Comparison of ENCODE assay signal across 25 cellular contexts in genomic region chr17:49903523-49903922, GRCh38. TPM values are rescaled to one million over a fixed set of nuclear protein-coding genes. Genes with fewer than 3 reads are reported as not detected.
DNase-seq lines count a peak whose midpoint lies in the region; ATAC-seq, FAIRE-seq and TF ChIP-seq lines count a peak whose summit lies in the region.
"Had no signal": no experiment of that assay in that cellular context is flagged by ENCODE, and none has a peak within 500 bp of the region (broad histone marks: within the 10 kb centered on the region; RNA-seq: fewer than 3 reads in every experiment).

No MANE protein-coding gene starts in this region.

- no peaks in the 10 kb centered on the region for H4K20me1 ChIP-seq in H1 (replicated peaks in 1 of 2; ENCODE audit: control insufficient read depth in 1 of 2, insufficient read depth in 2 of 2, low read length in 2 of 2)

- FAIRE-seq in H1 (lab: Jason Lieb, UNC), result no peak
- FAIRE-seq: GM12892, GM19239, HTR-8/SVneo had no signal

- no peak overlapping the region; a peak in 1 of 4 replicates for H3K4me2 ChIP-seq in H1 (ENCODE audit: insufficient read depth in 1 of 2, low read depth in 2 of 2, low read length in 2 of 2)

- H3K27ac ChIP-seq in H1 (ENCODE audit: low read depth, low read length) (no peak overlapping the region), breast epithelium (no peak overlapping the region)
- H3K27ac ChIP-seq in CD8-positive, alpha-beta memory T cell (ENCODE audit: low read depth, low read length), result no peak overlapping the region
- H3K27ac ChIP-seq: RWPE1 had no signal

- H3K56ac ChIP-seq in H1 (replicated peaks; ENCODE audit: insufficient read length, low read depth, low read length), result no peak overlapping the region

- CTCF ChIA-PET in H1 (lab: Charles Lee; ENCODE audit: partially characterized antibody), result interaction anchor here (1.4 to 9.0 kb wide), 3 partner anchors 49 to 93 kb away, joined by 3 to 114 read pairs (median 11); partner anchors contain the start of gene DLX3
- CTCF ChIA-PET in CD8-positive, alpha-beta memory T cell (lab: Charles Lee), result interaction anchor here (1.5 kb wide), 1 partner anchor 93 kb away, joined by 4 read pairs; no protein-coding TSS in a partner anchor

- intact Hi-C loops in breast epithelium (cut with DNase I; ENCODE audit: low total_unique reads), result no loop called here

- peak overlapping the region in 2 of 3 experiments; percentile 13 to 51 for H3K4me3 Mint-ChIP-seq in nephron
- no peak overlapping the region for H3K4me3 Mint-ChIP-seq in CD8-positive, alpha-beta memory T cell
- H3K4me3 Mint-ChIP-seq: H9, HFFc6 had no signal

- H2AFZ ChIP-seq in H1 (ENCODE audit: low read length), result no peak overlapping the region

- TF ChIP-seq POLR2A in H1 (IDR thresholded peaks at IDR 0.05; ENCODE audit: control extremely low read depth in 1 of 2, low read depth in 2 of 2, low read length in 2 of 2) (no peak), breast epithelium (IDR thresholded peaks at IDR 0.05) (no peak)

- DNase-seq in H7 (peak; percentile 61), H1 (ENCODE audit: low read depth in 1 of 2, low spot score in 2 of 2) (no peak), SW 1271 (lab: John Stamatoyannopoulos, UW) (no peak), breast epithelium (ENCODE audit: low spot score in 2 of 2) (no peak)
- DNase-seq in CD8-positive, alpha-beta memory T cell, result no peak
- DNase-seq: DMS153, DND-41, H9, HFFc6, KBM-7, MM.1S, NCI-H2029, NCI-H446 treated with DMSO at 0.1 percent for 48 hours, NCI-H526, SHP77 treated with DMSO at 0.1 percent for 48 hours had no signal

- H3K9me3 Mint-ChIP-seq in nephron, result no peaks in the 10 kb centered on the region
- peaks cover 0 to 2% (median 0%) of the 10 kb centered on the region in 5 donors for H3K9me3 Mint-ChIP-seq in CD8-positive, alpha-beta memory T cell
- H3K9me3 Mint-ChIP-seq: H9, HFFc6 had no signal

- H3K4ac ChIP-seq in H1 (replicated peaks; ENCODE audit: insufficient read length, low read depth, low read length), result no peak overlapping the region

- no peak overlapping the region for H3K23ac ChIP-seq in H1 (ENCODE audit: insufficient read length)

- H3K4me1 Mint-ChIP-seq in nephron, result peaks cover 40% of the 10 kb centered on the region
- H3K4me1 Mint-ChIP-seq in CD8-positive, alpha-beta memory T cell, result peaks cover 0 to 1% (median 0%) of the 10 kb centered on the region in 3 donors
- H3K4me1 Mint-ChIP-seq: CD14-positive monocyte had no signal

- H2BK12ac ChIP-seq in H1 (ENCODE audit: low read depth, low read length), result no peak overlapping the region

- no peak overlapping the region for H4K5ac ChIP-seq in H1 (ENCODE audit: insufficient read length, low read depth, low read length)

- TF ChIP-seq CTCF in H1 (IDR thresholded peaks at IDR 0.05; ENCODE audit: control extremely low read depth in 1 of 3, insufficient read depth in 1 of 3, low read depth in 1 of 3, low read length in 3 of 3), result no peak
- TF ChIP-seq CTCF in nephron (IDR thresholded peaks at IDR 0.05; ENCODE audit: unreplicated experiment in 3 of 3), result no peak
- no peak for TF ChIP-seq CTCF in breast epithelium (IDR thresholded peaks at IDR 0.05)

- peak overlapping the region in 1 of 3 experiments; percentile 85 for H3K27ac Mint-ChIP-seq in nephron
- H3K27ac Mint-ChIP-seq in CD8-positive, alpha-beta memory T cell, result no peak overlapping the region
- H3K27ac Mint-ChIP-seq: H9, HFFc6 had no signal

- H3K27me3 ChIP-seq in H7 (ENCODE audit: control insufficient read depth, insufficient read depth, low read length) (peaks cover 74% of the 10 kb centered on the region), H1 (replicated peaks in 1 of 4; ENCODE audit: control insufficient read depth in 3 of 4, extremely low read depth in 1 of 4, insufficient read depth in 3 of 4, low read length in 3 of 4) (peaks cover 5 to 66% (median 57%) of the 10 kb centered on the region in 4 experiments), breast epithelium (peaks cover 0 to 18% of the 10 kb centered on the region in 2 donors)
- peaks cover 52% of the 10 kb centered on the region for H3K27me3 ChIP-seq in CD8-positive, alpha-beta memory T cell (ENCODE audit: insufficient read depth, low read length, poor library complexity, severe bottlenecking)

- peaks cover 7% of the 10 kb centered on the region; the same call in 1 of the 2 replicates for H3K23me2 ChIP-seq in H1 (ENCODE audit: low read depth, low read length)

- no peak for TF ChIP-seq RAD21 in H1 (IDR thresholded peaks at IDR 0.05 in 1 of 2, conservative IDR thresholded peaks at IDR 0.05 in 1 of 2; ENCODE audit: low read depth in 2 of 2, low read length in 2 of 2)

- H3K79me1 ChIP-seq in H1 (ENCODE audit: low read depth, low read length), result no peaks in the 10 kb centered on the region

- no peak overlapping the region for H2BK5ac ChIP-seq in H1 (ENCODE audit: low read depth, low read length)

- H3K9me3 ChIP-seq in H1 (ENCODE audit: insufficient read depth in 2 of 2, low read depth in 1 of 2, low read length in 1 of 2), result no peaks in the 10 kb centered on the region
- H3K9me3 ChIP-seq in CD8-positive, alpha-beta memory T cell (ENCODE audit: low read length), result no peaks in the 10 kb centered on the region
- no peaks in the 10 kb centered on the region for H3K9me3 ChIP-seq in breast epithelium

- H3K27me3 Mint-ChIP-seq in nephron (ENCODE audit: low read depth), result peaks cover 85% of the 10 kb centered on the region
- H3K27me3 Mint-ChIP-seq in CD8-positive, alpha-beta memory T cell, result peaks cover 63 to 88% of the 10 kb centered on the region in 2 donors

- H2BK20ac ChIP-seq in H1 (ENCODE audit: low read length), result no peak overlapping the region; the same call in 1 of the 2 replicates

- POLR2A ChIA-PET in H1 (lab: Charles Lee; ENCODE audit: partially characterized antibody), result interaction anchor here (1.3 kb wide), 1 partner anchor 8 kb away, joined by 4 read pairs; no protein-coding TSS in a partner anchor
- POLR2A ChIA-PET in CD8-positive, alpha-beta memory T cell (lab: Charles Lee), result no interaction called here

- no peak overlapping the region for H3K9ac ChIP-seq in H1 (replicated peaks in 1 of 4; ENCODE audit: extremely low read depth in 1 of 4, low read depth in 3 of 4, low read length in 3 of 4)

- no peak overlapping the region for H3K18ac ChIP-seq in H1 (ENCODE audit: extremely low read depth, low read length)

- no peaks in the 10 kb centered on the region for H3K79me2 ChIP-seq in H1 (ENCODE audit: control insufficient read depth in 1 of 2, insufficient read depth in 2 of 2, low read length in 2 of 2)

- no peak for TF ChIP-seq EP300 in H1 (IDR thresholded peaks at IDR 0.05; ENCODE audit: borderline replicate concordance in 1 of 2, low read depth in 2 of 2, low read length in 2 of 2)

- H2BK120ac ChIP-seq in H1 (replicated peaks; ENCODE audit: low read depth, low read length), result no peak overlapping the region

- H2AK5ac ChIP-seq in H1 (ENCODE audit: low read depth, low read length), result no peak overlapping the region

- 66% methylated on average over 5 of the region's 5 CpGs; no CpG with 5 or more reads in 1 of the 2 experiments for WGBS in H1 (ENCODE audit: extremely low coverage in 1 of 2, insufficient coverage in 1 of 2, insufficient read length in 1 of 2, insufficient replicate concordance in 2 of 2, low coverage in 1 of 2, low lambda C conversion rate in 2 of 2, missing lambda C conversion rate in 1 of 2), 2 experiments

- H3K36me3 Mint-ChIP-seq in nephron (ENCODE audit: low read depth), result no peaks in the 10 kb centered on the region
- no peaks in the 10 kb centered on the region for H3K36me3 Mint-ChIP-seq in CD8-positive, alpha-beta memory T cell
- H3K36me3 Mint-ChIP-seq: CD14-positive monocyte had no signal

- H4K91ac ChIP-seq in H1 (replicated peaks; ENCODE audit: insufficient read length, low read length), result no peak overlapping the region

- H4K8ac ChIP-seq in H1 (ENCODE audit: extremely low read depth, insufficient read depth, low read length), result no peak overlapping the region

- H2BK15ac ChIP-seq in H1 (ENCODE audit: low read length), result peak overlapping the region; percentile 81; the same call in 1 of the 2 replicates

- peaks cover 4 to 28% (median 18%) of the 10 kb centered on the region in 4 experiments for H3K4me1 ChIP-seq in H1 (replicated peaks in 1 of 4; ENCODE audit: control insufficient read depth in 3 of 4, insufficient read depth in 4 of 4, low read length in 3 of 4)
- H3K4me1 ChIP-seq in CD8-positive, alpha-beta memory T cell (ENCODE audit: insufficient read depth, low read length), result no peaks in the 10 kb centered on the region
- H3K4me1 ChIP-seq in breast epithelium, result no peaks in the 10 kb centered on the region

- H3K36me3 ChIP-seq in H7 (replicated peaks; ENCODE audit: control insufficient read depth, insufficient read depth, low read length) (no peaks in the 10 kb centered on the region), H1 (ENCODE audit: control insufficient read depth in 2 of 4, insufficient read depth in 4 of 4, low read length in 3 of 4) (no peaks in the 10 kb centered on the region), breast epithelium (no peaks in the 10 kb centered on the region)
- no peaks in the 10 kb centered on the region for H3K36me3 ChIP-seq in CD8-positive, alpha-beta memory T cell (ENCODE audit: insufficient read depth, low read length)

- no peak for ATAC-seq in HG03432 (IDR thresholded peaks at IDR 0.05; ENCODE audit: unreplicated experiment)
- ATAC-seq: Panc1 had no signal

- H3K14ac ChIP-seq in H1 (ENCODE audit: insufficient read length), result no peak overlapping the region

- H3K4me3 ChIP-seq in H7 (ENCODE audit: insufficient read depth, low read depth, low read length), result no peak overlapping the region
- no peak overlapping the region for H3K4me3 ChIP-seq in H1 (ENCODE audit: extremely low read depth in 1 of 4, insufficient read depth in 2 of 4, low read depth in 3 of 4, low read length in 4 of 4)
- H3K4me3 ChIP-seq in CD8-positive, alpha-beta memory T cell (ENCODE audit: low read length), result no peak overlapping the region
- H3K4me3 ChIP-seq in breast epithelium, result no peak overlapping the region

TF ChIP-seq in H1, 55 proteins besides CTCF, POLR2A, EP300 and RAD21 (continues in another document):
- no peak for TF ChIP-seq SRF (IDR thresholded peaks at IDR 0.05; ENCODE audit: low read depth, low read length)
- TF ChIP-seq TAF1 (IDR thresholded peaks at IDR 0.05; ENCODE audit: low read depth, low read length), result no peak
- no peak for TF ChIP-seq HDAC2 (IDR thresholded peaks at IDR 0.05; ENCODE audit: borderline replicate concordance in 1 of 2, low read depth in 2 of 2, low read length in 2 of 2)

RNA-seq across cellular contexts. Expression of gene TAC4, which starts 55.7 kb away (rescaled TPM):
- not detected in 2 replicates for total RNA-seq in H7 (2014; rRNA removed; shearing (Covaris generic))
- total RNA-seq in H1 (2021; fragmentation: NEBNext Ultra II Directional; extraction: Animal tissue kit (Norgen Biotek cat#: 25700)), result not detected in 2 replicates
- polyA plus RNA-seq in H1 (2011; rRNA removed), result 0.15 and 0.22 TPM in 2 replicates
- 0.31 TPM for polyA plus RNA-seq in H1 (2011; cell fraction: cytosol; rRNA removed)
- polyA plus RNA-seq in H1 (2011; cell fraction: nucleus; rRNA removed), result 0.54 TPM
- polyA plus RNA-seq in H1 (2012, experiment 1 of 2), result 0.52 to 0.61 TPM in 2 of 4 replicates, not detected in the others
- polyA plus RNA-seq in H1 (2012, experiment 2 of 2), result not detected
- not detected for polyA plus RNA-seq in H1 (2013, experiment 1 of 2)
- not detected for polyA plus RNA-seq in H1 (2013, experiment 2 of 2)
- not detected in 2 replicates for polyA minus RNA-seq in H1 (2011; rRNA and poly(A)+ RNA removed)
- not detected for polyA minus RNA-seq in H1 (2011; cell fraction: cytosol; rRNA and poly(A)+ RNA removed)
- polyA minus RNA-seq in H1 (2011; cell fraction: nucleus; rRNA and poly(A)+ RNA removed), result not detected
- not detected for total RNA-seq in CD8-positive, alpha-beta memory T cell
- not detected for polyA plus RNA-seq in CD8-positive, alpha-beta memory T cell
- not detected for total RNA-seq in breast epithelium
- total RNA-seq: A673, H9, HFFc6, LHCN-M2 had no signal
- polyA plus RNA-seq: CD14-positive monocyte had no signal

Comparison
In these comparisons a context has a peak if more than half of its experiments do, and no peak if none do; other contexts are left out.
1. H3K4me3 Mint-ChIP-seq: peak in nephron (2 of 3); none in CD8-positive, alpha-beta memory T cell (0 of 7).